Comparison of ENCODE assay signal across 1 cellular context in the genomic region with DNA sequence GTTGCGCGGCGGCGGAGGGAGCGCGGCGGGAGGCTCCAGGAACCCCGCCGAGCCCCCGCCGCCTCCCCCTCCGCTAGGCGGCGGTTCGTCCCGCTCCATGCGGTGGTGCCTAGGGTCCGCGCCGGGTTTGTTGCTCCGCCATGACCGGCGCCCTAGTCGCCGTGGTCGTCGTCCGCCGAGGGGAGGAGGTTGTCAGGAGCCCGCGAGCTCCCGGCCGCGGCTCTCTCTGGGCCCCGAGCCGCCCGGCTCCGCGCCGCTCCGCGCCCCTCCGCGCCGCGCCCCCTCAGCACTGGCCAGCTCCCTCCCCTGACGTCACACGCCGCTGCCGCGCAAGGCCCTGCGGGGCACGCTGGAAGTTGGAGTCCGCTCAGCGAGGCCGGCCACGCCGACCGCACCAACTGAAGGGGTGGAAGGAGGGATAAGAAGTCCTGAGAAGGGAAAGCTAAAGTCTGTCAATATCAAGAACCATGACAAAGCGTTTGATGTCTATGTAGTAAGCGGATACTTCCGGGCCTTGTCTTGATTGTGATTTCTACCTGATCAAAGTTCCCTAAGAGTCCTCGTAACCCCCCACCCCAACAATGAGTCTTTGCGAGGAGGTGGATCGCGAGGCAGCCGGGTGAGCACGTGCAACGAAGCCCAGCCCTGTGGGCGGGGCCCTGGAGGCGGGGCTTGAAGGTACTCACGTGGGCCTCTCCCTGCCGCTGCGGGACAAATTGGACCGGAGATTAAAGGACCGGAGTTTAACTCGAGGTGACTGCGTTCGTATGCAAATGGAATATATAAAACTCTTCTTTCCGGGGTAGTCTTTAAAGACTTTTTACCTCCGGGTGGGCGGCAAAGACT.
TF ChIP-seq lines count a peak whose summit lies in the region.

A gene (minus strand): TSS at position 291 of the 846 bp plus-strand sequence.

TF ChIP-seq in HepG2, 621 proteins besides CTCF, POLR2A, EP300 and RAD21 (continued from another document and continues in another):
- TF ChIP-seq, protein P1, sequence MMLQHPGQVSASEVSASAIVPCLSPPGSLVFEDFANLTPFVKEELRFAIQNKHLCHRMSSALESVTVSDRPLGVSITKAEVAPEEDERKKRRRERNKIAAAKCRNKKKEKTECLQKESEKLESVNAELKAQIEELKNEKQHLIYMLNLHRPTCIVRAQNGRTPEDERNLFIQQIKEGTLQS (CRISPR knock-in tag; IDR thresholded peaks at IDR 0.05): 0 out of 2 replicates have a peak, but pooled peaks have one; percentile 21
- TF ChIP-seq KLF12 (CRISPR knock-in tag; IDR thresholded peaks at IDR 0.05; ENCODE audit: borderline replicate concordance) (peak; percentile 51), ZNF772 (CRISPR knock-in tag; IDR thresholded peaks at IDR 0.05) (no peak), EED (CRISPR knock-in tag; IDR thresholded peaks at IDR 0.05) (no peak), SKI (IDR thresholded peaks at IDR 0.05; ENCODE audit: partially characterized antibody) (peak; percentile 43), MXD4 (CRISPR knock-in tag; IDR thresholded peaks at IDR 0.05) (peak; percentile 70), ZNF761 (CRISPR knock-in tag; conservative IDR thresholded peaks at IDR 0.05) (no peak; the same call in 1 of the 2 replicates), AGO1 (IDR thresholded peaks at IDR 0.05; ENCODE audit: low read depth, low read length, poor library complexity, severe bottlenecking) (peak; percentile 74), THAP11 (CRISPR knock-in tag; IDR thresholded peaks at IDR 0.05) (peak; percentile 99), KMT2B (CRISPR knock-in tag; IDR thresholded peaks at IDR 0.05) (peak; percentile 71), POLR2G (IDR thresholded peaks at IDR 0.05; ENCODE audit: low read depth, low read length) (peak; percentile 72), ZNF343 (CRISPR knock-in tag; IDR thresholded peaks at IDR 0.05) (no peak), ZBTB8A (CRISPR knock-in tag; IDR thresholded peaks at IDR 0.05; ENCODE audit: borderline replicate concordance, low read depth) (no peak), RARA (CRISPR knock-in tag; IDR thresholded peaks at IDR 0.05) (no peak), HOXA5 (CRISPR knock-in tag; IDR thresholded peaks at IDR 0.05) (no peak), CBX5 (CRISPR knock-in tag; IDR thresholded peaks at IDR 0.05; ENCODE audit: borderline replicate concordance) (no peak), NFKB2 (CRISPR knock-in tag; IDR thresholded peaks at IDR 0.05; ENCODE audit: borderline replicate concordance) (peak; percentile 38; the same call in 1 of the 2 replicates), ZMYM3 (CRISPR knock-in tag; IDR thresholded peaks at IDR 0.05) (no peak), ZSCAN9 (CRISPR knock-in tag; IDR thresholded peaks at IDR 0.05; ENCODE audit: borderline replicate concordance) (no peak), ZNF3 (CRISPR knock-in tag; IDR thresholded peaks at IDR 0.05) (no peak; the same call in 1 of the 2 replicates), ZNF547 (CRISPR knock-in tag; IDR thresholded peaks at IDR 0.05) (no peak; the same call in 1 of the 2 replicates), HOXA3 (CRISPR knock-in tag; IDR thresholded peaks at IDR 0.05) (peak; percentile 92), RCOR2 (CRISPR knock-in tag; IDR thresholded peaks at IDR 0.05) (no peak), MAZ (IDR thresholded peaks at IDR 0.05; ENCODE audit: borderline replicate concordance, low read depth, low read length) (peak; percentile 72), MAZ (CRISPR knock-in tag; IDR thresholded peaks at IDR 0.05; ENCODE audit: low read depth) (peak; percentile 92), GABPA (IDR thresholded peaks at IDR 0.05; ENCODE audit: low read depth, low read length) (no peak), GABPA (CRISPR knock-in tag; IDR thresholded peaks at IDR 0.05; ENCODE audit: low read depth) (peak; percentile 66), GATAD1 (CRISPR knock-in tag; IDR thresholded peaks at IDR 0.05) (peak; percentile 79), SP2 (CRISPR knock-in tag; IDR thresholded peaks at IDR 0.05) (0 out of 2 replicates have a peak, but pooled peaks have one; percentile 34), ELF3 (CRISPR knock-in tag; IDR thresholded peaks at IDR 0.05) (peak; percentile 65)
- TF ChIP-seq, protein P2, sequence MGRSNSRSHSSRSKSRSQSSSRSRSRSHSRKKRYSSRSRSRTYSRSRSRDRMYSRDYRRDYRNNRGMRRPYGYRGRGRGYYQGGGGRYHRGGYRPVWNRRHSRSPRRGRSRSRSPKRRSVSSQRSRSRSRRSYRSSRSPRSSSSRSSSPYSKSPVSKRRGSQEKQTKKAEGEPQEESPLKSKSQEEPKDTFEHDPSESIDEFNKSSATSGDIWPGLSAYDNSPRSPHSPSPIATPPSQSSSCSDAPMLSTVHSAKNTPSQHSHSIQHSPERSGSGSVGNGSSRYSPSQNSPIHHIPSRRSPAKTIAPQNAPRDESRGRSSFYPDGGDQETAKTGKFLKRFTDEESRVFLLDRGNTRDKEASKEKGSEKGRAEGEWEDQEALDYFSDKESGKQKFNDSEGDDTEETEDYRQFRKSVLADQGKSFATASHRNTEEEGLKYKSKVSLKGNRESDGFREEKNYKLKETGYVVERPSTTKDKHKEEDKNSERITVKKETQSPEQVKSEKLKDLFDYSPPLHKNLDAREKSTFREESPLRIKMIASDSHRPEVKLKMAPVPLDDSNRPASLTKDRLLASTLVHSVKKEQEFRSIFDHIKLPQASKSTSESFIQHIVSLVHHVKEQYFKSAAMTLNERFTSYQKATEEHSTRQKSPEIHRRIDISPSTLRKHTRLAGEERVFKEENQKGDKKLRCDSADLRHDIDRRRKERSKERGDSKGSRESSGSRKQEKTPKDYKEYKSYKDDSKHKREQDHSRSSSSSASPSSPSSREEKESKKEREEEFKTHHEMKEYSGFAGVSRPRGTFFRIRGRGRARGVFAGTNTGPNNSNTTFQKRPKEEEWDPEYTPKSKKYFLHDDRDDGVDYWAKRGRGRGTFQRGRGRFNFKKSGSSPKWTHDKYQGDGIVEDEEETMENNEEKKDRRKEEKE (IDR thresholded peaks at IDR 0.05): no peak
- TF ChIP-seq, protein P3, sequence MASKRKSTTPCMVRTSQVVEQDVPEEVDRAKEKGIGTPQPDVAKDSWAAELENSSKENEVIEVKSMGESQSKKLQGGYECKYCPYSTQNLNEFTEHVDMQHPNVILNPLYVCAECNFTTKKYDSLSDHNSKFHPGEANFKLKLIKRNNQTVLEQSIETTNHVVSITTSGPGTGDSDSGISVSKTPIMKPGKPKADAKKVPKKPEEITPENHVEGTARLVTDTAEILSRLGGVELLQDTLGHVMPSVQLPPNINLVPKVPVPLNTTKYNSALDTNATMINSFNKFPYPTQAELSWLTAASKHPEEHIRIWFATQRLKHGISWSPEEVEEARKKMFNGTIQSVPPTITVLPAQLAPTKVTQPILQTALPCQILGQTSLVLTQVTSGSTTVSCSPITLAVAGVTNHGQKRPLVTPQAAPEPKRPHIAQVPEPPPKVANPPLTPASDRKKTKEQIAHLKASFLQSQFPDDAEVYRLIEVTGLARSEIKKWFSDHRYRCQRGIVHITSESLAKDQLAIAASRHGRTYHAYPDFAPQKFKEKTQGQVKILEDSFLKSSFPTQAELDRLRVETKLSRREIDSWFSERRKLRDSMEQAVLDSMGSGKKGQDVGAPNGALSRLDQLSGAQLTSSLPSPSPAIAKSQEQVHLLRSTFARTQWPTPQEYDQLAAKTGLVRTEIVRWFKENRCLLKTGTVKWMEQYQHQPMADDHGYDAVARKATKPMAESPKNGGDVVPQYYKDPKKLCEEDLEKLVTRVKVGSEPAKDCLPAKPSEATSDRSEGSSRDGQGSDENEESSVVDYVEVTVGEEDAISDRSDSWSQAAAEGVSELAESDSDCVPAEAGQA (IDR thresholded peaks at IDR 0.05; ENCODE audit: low read depth): peak; percentile 83; the same call in 1 of the 2 replicates
- TF ChIP-seq, protein P3 (CRISPR knock-in tag; IDR thresholded peaks at IDR 0.05; ENCODE audit: borderline replicate concordance): no peak
- TF ChIP-seq, protein P4, sequence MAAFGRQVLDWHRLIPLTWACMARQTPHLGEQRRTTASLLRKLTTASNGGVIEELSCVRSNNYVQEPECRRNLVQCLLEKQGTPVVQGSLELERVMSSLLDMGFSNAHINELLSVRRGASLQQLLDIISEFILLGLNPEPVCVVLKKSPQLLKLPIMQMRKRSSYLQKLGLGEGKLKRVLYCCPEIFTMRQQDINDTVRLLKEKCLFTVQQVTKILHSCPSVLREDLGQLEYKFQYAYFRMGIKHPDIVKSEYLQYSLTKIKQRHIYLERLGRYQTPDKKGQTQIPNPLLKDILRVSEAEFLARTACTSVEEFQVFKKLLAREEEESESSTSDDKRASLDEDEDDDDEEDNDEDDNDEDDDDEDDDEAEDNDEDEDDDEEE (CRISPR knock-in tag; IDR thresholded peaks at IDR 0.05): no peak
- TF ChIP-seq, protein P5, sequence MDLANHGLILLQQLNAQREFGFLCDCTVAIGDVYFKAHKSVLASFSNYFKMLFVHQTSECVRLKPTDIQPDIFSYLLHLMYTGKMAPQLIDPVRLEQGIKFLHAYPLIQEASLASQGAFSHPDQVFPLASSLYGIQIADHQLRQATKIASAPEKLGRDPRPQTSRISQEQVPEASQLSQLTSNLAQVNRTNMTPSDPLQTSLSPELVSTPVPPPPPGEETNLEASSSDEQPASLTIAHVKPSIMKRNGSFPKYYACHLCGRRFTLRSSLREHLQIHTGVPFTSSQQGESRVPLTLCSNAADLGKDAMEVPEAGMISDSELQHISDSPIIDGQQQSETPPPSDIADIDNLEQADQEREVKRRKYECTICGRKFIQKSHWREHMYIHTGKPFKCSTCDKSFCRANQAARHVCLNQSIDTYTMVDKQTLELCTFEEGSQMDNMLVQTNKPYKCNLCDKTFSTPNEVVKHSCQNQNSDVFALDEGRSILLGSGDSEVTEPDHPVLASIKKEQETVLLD (CRISPR knock-in tag; IDR thresholded peaks at IDR 0.05; ENCODE audit: low read depth): peak; percentile 26; the same call in 1 of the 2 replicates
- TF ChIP-seq, protein P6, sequence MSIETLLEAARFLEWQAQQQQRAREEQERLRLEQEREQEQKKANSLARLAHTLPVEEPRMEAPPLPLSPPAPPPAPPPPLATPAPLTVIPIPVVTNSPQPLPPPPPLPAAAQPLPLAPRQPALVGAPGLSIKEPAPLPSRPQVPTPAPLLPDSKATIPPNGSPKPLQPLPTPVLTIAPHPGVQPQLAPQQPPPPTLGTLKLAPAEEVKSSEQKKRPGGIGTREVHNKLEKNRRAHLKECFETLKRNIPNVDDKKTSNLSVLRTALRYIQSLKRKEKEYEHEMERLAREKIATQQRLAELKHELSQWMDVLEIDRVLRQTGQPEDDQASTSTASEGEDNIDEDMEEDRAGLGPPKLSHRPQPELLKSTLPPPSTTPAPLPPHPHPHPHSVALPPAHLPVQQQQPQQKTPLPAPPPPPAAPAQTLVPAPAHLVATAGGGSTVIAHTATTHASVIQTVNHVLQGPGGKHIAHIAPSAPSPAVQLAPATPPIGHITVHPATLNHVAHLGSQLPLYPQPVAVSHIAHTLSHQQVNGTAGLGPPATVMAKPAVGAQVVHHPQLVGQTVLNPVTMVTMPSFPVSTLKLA (IDR thresholded peaks at IDR 0.05): peak; percentile 94
- TF ChIP-seq, protein P7, sequence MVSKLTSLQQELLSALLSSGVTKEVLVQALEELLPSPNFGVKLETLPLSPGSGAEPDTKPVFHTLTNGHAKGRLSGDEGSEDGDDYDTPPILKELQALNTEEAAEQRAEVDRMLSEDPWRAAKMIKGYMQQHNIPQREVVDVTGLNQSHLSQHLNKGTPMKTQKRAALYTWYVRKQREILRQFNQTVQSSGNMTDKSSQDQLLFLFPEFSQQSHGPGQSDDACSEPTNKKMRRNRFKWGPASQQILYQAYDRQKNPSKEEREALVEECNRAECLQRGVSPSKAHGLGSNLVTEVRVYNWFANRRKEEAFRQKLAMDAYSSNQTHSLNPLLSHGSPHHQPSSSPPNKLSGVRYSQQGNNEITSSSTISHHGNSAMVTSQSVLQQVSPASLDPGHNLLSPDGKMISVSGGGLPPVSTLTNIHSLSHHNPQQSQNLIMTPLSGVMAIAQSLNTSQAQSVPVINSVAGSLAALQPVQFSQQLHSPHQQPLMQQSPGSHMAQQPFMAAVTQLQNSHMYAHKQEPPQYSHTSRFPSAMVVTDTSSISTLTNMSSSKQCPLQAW (CRISPR knock-in tag; IDR thresholded peaks at IDR 0.05): peak; percentile 81
- TF ChIP-seq, protein P8, sequence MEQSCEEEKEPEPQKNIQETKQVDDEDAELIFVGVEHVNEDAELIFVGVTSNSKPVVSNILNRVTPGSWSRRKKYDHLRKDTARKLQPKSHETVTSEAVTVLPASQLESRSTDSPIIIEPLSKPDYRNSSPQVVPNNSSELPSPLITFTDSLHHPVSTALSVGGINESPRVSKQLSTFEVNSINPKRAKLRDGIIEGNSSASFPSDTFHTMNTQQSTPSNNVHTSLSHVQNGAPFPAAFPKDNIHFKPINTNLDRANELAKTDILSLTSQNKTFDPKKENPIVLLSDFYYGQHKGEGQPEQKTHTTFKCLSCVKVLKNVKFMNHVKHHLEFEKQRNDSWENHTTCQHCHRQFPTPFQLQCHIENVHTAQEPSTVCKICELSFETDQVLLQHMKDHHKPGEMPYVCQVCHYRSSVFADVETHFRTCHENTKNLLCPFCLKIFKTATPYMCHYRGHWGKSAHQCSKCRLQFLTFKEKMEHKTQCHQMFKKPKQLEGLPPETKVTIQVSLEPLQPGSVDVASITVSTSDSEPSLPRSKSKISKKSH (CRISPR knock-in tag; IDR thresholded peaks at IDR 0.05; ENCODE audit: borderline replicate concordance): no peak
- TF ChIP-seq, protein P9, sequence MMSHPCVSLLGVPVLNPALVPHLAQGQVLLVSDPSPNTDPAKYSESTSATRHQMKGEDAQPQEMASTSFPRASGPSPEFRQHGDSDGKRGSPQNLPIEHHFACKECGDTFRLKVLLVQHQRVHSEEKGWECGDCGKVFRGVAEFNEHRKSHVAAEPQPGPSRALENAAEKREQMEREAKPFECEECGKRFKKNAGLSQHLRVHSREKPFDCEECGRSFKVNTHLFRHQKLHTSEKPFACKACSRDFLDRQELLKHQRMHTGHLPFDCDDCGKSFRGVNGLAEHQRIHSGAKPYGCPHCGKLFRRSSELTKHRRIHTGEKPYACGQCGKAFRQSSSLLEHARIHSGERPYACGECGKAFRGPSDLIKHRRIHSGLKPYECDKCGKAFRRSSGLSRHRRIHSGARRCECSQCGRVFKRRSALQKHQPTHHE (CRISPR knock-in tag; IDR thresholded peaks at IDR 0.05; ENCODE audit: borderline replicate concordance): peak; percentile 79; the same call in 1 of the 2 replicates
